16 cellular contexts compared by ENCODE assay signal in genomic region chr6:90226257-90226656, GRCh38.
DNase-seq lines count a peak whose midpoint lies in the region; ATAC-seq and TF ChIP-seq lines count a peak whose summit lies in the region.
"Had no signal": no experiment of that assay in that cellular context is flagged by ENCODE, and none has a peak within 500 bp of the region (broad histone marks: within the 10 kb centered on the region; RNA-seq: fewer than 3 reads in every experiment).

No MANE protein-coding gene starts in this region.

- TF ChIP-seq CTCF in AG10803 (conservative IDR thresholded peaks at IDR 0.05; ENCODE audit: low read length), result no peak
- no peak for TF ChIP-seq CTCF in astrocyte of the spinal cord (IDR thresholded peaks at IDR 0.05; ENCODE audit: low read depth, low read length)

- in situ Hi-C loops in astrocyte of the spinal cord (cut with HindIII; ENCODE audit: low sequenced_read_pairs), result no loop called here

- no peaks in the 10 kb centered on the region for H3K36me3 ChIP-seq in Karpas-422 (ENCODE audit: insufficient read depth, low read length)

- no peak overlapping the region for H2AFZ ChIP-seq in Karpas-422 (ENCODE audit: low read length)
- H2AFZ ChIP-seq: parathyroid adenoma had no signal

- H3K9me2 ChIP-seq in Karpas-422 (replicated peaks; ENCODE audit: insufficient read depth, low read length), result no peaks in the 10 kb centered on the region

- no peaks in the 10 kb centered on the region for H3K27me3 Mint-ChIP-seq in naive B cell

- H3K27ac Mint-ChIP-seq in naive B cell, result peak overlapping the region in 4 of 6 donors; percentile 3 to 77 (median 40)
- H3K27ac Mint-ChIP-seq: endodermal cell; T-helper 1 cell treated with Interleukin-12 subunit alpha and Interleukin-12 subunit beta and Interleukin-4 antibody, amounts not matched to agents 30 μg/mL and 1 μg/mL, for 36 hours had no signal

- H3K27me3 ChIP-seq in Karpas-422 (ENCODE audit: low read length), result no peaks in the 10 kb centered on the region

- CTCF ChIA-PET in HEK293T (lab: Yijun Ruan, JAX), result no interaction called here

- H3K79me2 ChIP-seq in Karpas-422 (ENCODE audit: low read length), result no peaks in the 10 kb centered on the region
- H3K79me2 ChIP-seq: parathyroid adenoma had no signal

- H3K4me2 ChIP-seq in Karpas-422 (ENCODE audit: low read depth, low read length, poor library complexity, severe bottlenecking), result no peak overlapping the region

- ATAC-seq in naive B cell (ENCODE audit: low read depth in 2 of 2) (no peak), HG03457 (IDR thresholded peaks at IDR 0.05; ENCODE audit: unreplicated experiment) (no peak)

- peaks cover 49 to 84% (median 61%) of the 10 kb centered on the region in 3 donors for H3K4me1 Mint-ChIP-seq in naive B cell

- H3K4me3 ChIP-seq in AG10803 (ENCODE audit: low read length) (no peak overlapping the region), astrocyte of the spinal cord (ENCODE audit: low read depth, low read length) (no peak overlapping the region), Karpas-422 (ENCODE audit: low read length) (no peak overlapping the region)

- no peaks in the 10 kb centered on the region for H3K9me3 ChIP-seq in Karpas-422 (ENCODE audit: low read length)

- no peak overlapping the region for H3K4me3 Mint-ChIP-seq in naive B cell
- H3K4me3 Mint-ChIP-seq: endodermal cell; T-helper 1 cell treated with Interleukin-12 subunit alpha and Interleukin-12 subunit beta and Interleukin-4 antibody, amounts not matched to agents 30 μg/mL and 1 μg/mL, for 36 hours had no signal

- POLR2A ChIA-PET in HEK293T (lab: Yijun Ruan, JAX), result no interaction called here

- peaks cover 6 to 22% (median 13%) of the 10 kb centered on the region in 7 donors for H3K9me3 Mint-ChIP-seq in naive B cell

- DNase-seq in AG10803 (ENCODE audit: low read depth) (peak; percentile 5), HEK293T (ENCODE audit: extremely low spot score) (no peak), astrocyte of the spinal cord (ENCODE audit: low read depth, low spot score) (peak; percentile 29), naive B cell (no peak), GM19238 (ENCODE audit: insufficient read length, low spot score) (no peak), NCI-H1092 treated with DMSO at 0.1 percent for 48 hours (lab: John Stamatoyannopoulos, UW) (no peak), Karpas-422 (no peak)
- DNase-seq: activated CD4-positive, alpha-beta T cell treated with anti-CD3 and anti-CD28 coated beads for 48 hours; activated gamma-delta T cell treated with Interleukin-2 at 50 U/mL for 16 hours; endodermal cell; kidney; NCI-H82 had no signal

- H3K27ac ChIP-seq in Karpas-422 (ENCODE audit: low read length), result no peak overlapping the region
- H3K27ac ChIP-seq: C4-2B, parathyroid adenoma had no signal

- peaks cover 39 to 54% of the 10 kb centered on the region in 2 donors for H3K36me3 Mint-ChIP-seq in naive B cell

- H3K4me1 ChIP-seq in Karpas-422 (ENCODE audit: low read length), result peaks cover 3% of the 10 kb centered on the region

- no peaks in the 10 kb centered on the region for H4K20me1 ChIP-seq in Karpas-422 (ENCODE audit: insufficient read depth, low read depth, low read length)

- H3K9ac ChIP-seq in Karpas-422 (ENCODE audit: low read length), result no peak overlapping the region
- H3K9ac ChIP-seq: parathyroid adenoma had no signal

TF ChIP-seq in HEK293T, 16 proteins besides CTCF, POLR2A, EP300 and RAD21:
- TF ChIP-seq TARDBP (IDR thresholded peaks at IDR 0.05) (no peak), ELF4 (IDR thresholded peaks at IDR 0.05) (no peak), PKNOX1 (IDR thresholded peaks at IDR 0.05) (0 out of 2 replicates have a peak, but pooled peaks have one; percentile 3)

Comparison
In these comparisons a context has a peak if more than half of its experiments do, and no peak if none do; other contexts are left out.
1. DNase-seq: peak in AG10803 (single experiment) and astrocyte of the spinal cord (single experiment); none in HEK293T (single experiment), naive B cell (single experiment), GM19238 (single experiment), NCI-H1092 treated with DMSO at 0.1 percent for 48 hours (single experiment) and Karpas-422 (single experiment).